Comparison of ENCODE assay signal across 26 cellular contexts in the genomic region with DNA sequence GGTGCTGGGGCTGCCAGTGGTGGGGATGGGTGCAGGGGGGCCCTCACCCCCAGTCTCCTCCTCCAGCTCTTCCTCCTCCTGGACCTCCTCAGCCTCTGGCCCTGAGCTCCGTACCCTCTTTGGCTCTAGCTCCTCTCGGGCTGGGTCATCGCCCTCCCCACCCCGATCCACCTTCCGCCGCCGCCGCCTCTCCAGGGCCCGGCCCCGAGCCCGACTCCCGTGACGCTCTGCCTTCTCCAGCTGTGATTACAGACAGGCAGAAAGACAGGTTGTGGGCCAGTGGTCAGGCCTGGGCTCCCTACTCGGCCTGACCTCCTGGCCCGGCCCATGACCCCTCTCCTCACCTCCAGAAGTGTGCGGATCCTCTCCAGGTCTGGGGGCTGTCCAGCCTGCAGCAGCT.
"Had no signal": no experiment of that assay in that cellular context is flagged by ENCODE, and none has a peak within 500 bp of the region (broad histone marks: within the 10 kb centered on the region; RNA-seq: fewer than 3 reads in every experiment).

No MANE protein-coding gene starts in this region.

- FAIRE-seq: colon, endothelial cell of umbilical vein, frontal cortex, kidney had no signal

- H3K9me3 Mint-ChIP-seq: immature natural killer cell, naive B cell had no signal

- H3K9me3 ChIP-seq: esophagus muscularis mucosa, gastroesophageal sphincter, heart left ventricle, mucosa of descending colon had no signal

- H3K4me1 ChIP-seq: esophagus muscularis mucosa, foreskin keratinocyte, gastroesophageal sphincter, heart left ventricle had no signal

- H3K4me2 ChIP-seq: hepatocyte had no signal

- H3K4me3 Mint-ChIP-seq: immature natural killer cell, mesothelial cell of epicardium, naive B cell had no signal

- H3K27me3 Mint-ChIP-seq: naive B cell had no signal

- H3K79me2 ChIP-seq: hepatocyte had no signal

- H3K4me1 Mint-ChIP-seq: mesothelial cell of epicardium had no signal

- H3K27ac ChIP-seq: coronary artery, dorsolateral prefrontal cortex, esophagus muscularis mucosa, foreskin keratinocyte, gastroesophageal sphincter, heart left ventricle, hepatocyte had no signal

- H2AFZ ChIP-seq: hepatocyte had no signal

- H3K27me3 ChIP-seq: dorsolateral prefrontal cortex, esophagus muscularis mucosa, foreskin keratinocyte, gastroesophageal sphincter, heart left ventricle, hepatocyte had no signal

- DNase-seq: dermis blood vessel endothelial cell; dorsolateral prefrontal cortex; effector CD4-positive, alpha-beta T cell; effector memory CD4-positive, alpha-beta T cell; foreskin keratinocyte; heart left ventricle; hypothalamus; immature natural killer cell; islet precursor cell; kidney; kidney glomerular epithelial cell; left colon; left ventricle myocardium superior; mesenchymal stem cell; mucosa of descending colon; naive B cell had no signal

- H3K4me3 ChIP-seq: coronary artery, dorsolateral prefrontal cortex, esophagus muscularis mucosa, gastroesophageal sphincter, heart left ventricle, hepatocyte, lung, mucosa of descending colon had no signal

- ATAC-seq: foreskin keratinocyte, gastroesophageal sphincter, heart left ventricle, left colon, left lobe of liver, left ventricle myocardium superior, mucosa of descending colon had no signal

- H3K27ac Mint-ChIP-seq: mesothelial cell of epicardium had no signal
